Comparison of ENCODE assay signal across 8 cellular contexts in genomic region chr19:47778954-47779351, GRCh38. TPM values are rescaled to one million over a fixed set of nuclear protein-coding genes. Genes with fewer than 3 reads are reported as not detected.
DNase-seq lines count a peak whose midpoint lies in the region; FAIRE-seq and TF ChIP-seq lines count a peak whose summit lies in the region.

No MANE protein-coding gene starts in this region.

- H3K4me3 ChIP-seq in dorsolateral prefrontal cortex (peak overlapping the region; percentile 50 to 100 (median 95)), mesendoderm (ENCODE audit: low read length) (peak overlapping the region; percentile 96), tibial nerve (peak overlapping the region; percentile 88 to 99 (median 94))

- peaks cover 14% of the 10 kb centered on the region for H3K36me3 ChIP-seq in mesendoderm (ENCODE audit: control insufficient read depth, insufficient read depth, low read length)
- H3K36me3 ChIP-seq in tibial nerve: peaks cover 0 to 32% (median under 1%) of the 10 kb centered on the region in 3 donors

- intact Hi-C loops in dorsolateral prefrontal cortex (cut with DNase I): no loop called here

- H3K4me2 ChIP-seq in mesendoderm (ENCODE audit: low read length): peak overlapping the region; percentile 95

- H2BK5ac ChIP-seq in mesendoderm (ENCODE audit: low read length): peak overlapping the region; percentile 41

- TF ChIP-seq CTCF in RWPE1 (conservative IDR thresholded peaks at IDR 0.05; ENCODE audit: low read depth): no peak
- TF ChIP-seq CTCF in dorsolateral prefrontal cortex (IDR thresholded peaks at IDR 0.05 in 54 of 56, conservative IDR thresholded peaks at IDR 0.05 in 2 of 56; ENCODE audit: low read depth in 1 of 56, partially characterized antibody in 56 of 56): no peak
- TF ChIP-seq CTCF in tibial nerve (IDR thresholded peaks at IDR 0.05): no peak

- H3K27ac ChIP-seq in RWPE1 (peak overlapping the region; percentile 85), dorsolateral prefrontal cortex (peak overlapping the region; percentile 95 to 100 (median 100)), mesendoderm (ENCODE audit: low read depth, low read length) (peak overlapping the region; percentile 57), tibial nerve (peak overlapping the region; percentile 98 to 100 (median 98))

- no peak for TF ChIP-seq POLR2A in GM12892 (IDR thresholded peaks at IDR 0.05; ENCODE audit: low read depth, low read length)
- no peak for TF ChIP-seq POLR2A in tibial nerve (IDR thresholded peaks at IDR 0.05)

- peak overlapping the region; percentile 100 for H3K56ac ChIP-seq in mesendoderm (ENCODE audit: low read length)

- peak overlapping the region; percentile 90 for H3K4ac ChIP-seq in mesendoderm (ENCODE audit: low read depth, low read length)

- H3K23ac ChIP-seq in mesendoderm (ENCODE audit: low read length): no peak overlapping the region

- peaks cover 19% of the 10 kb centered on the region for H3K79me1 ChIP-seq in mesendoderm (ENCODE audit: low read length)

- H3K79me2 ChIP-seq in mesendoderm (ENCODE audit: control insufficient read depth, insufficient read depth, low read length): peaks cover 32% of the 10 kb centered on the region

- H2AK5ac ChIP-seq in mesendoderm (ENCODE audit: low read length): peak overlapping the region; percentile 32

- H3K4me1 ChIP-seq in mesendoderm (ENCODE audit: control insufficient read depth, low read depth, low read length): no peaks in the 10 kb centered on the region
- peaks cover 0 to 69% (median 39%) of the 10 kb centered on the region in 4 donors for H3K4me1 ChIP-seq in tibial nerve

- FAIRE-seq in GM12892 (lab: Jason Lieb, UNC): peak; percentile 42

- WGBS in mesendoderm (ENCODE audit: extremely low coverage, insufficient coverage, low lambda C conversion rate): no CpG with 5 or more reads among the region's 20 CpGs
- 0 to 1% methylated on average over 11 to 20 of the region's 20 CpGs for WGBS in tibial nerve, 2 donors

- DNase-seq in GM12892 (ENCODE audit: insufficient read length) (no peak), RWPE1 (ENCODE audit: low spot score) (no peak), dorsolateral prefrontal cortex (peak in 7 of 10 donors; percentile 34 to 64 (median 53)), mesendoderm (no peak), tibial nerve (ENCODE audit: low spot score in 2 of 2) (peak in 1 of 2 donors; percentile 33), H4 (ENCODE audit: low spot score) (no peak), glomerular visceral epithelial cell (ENCODE audit: extremely low spot score) (no peak), NCI-H2081 (lab: John Stamatoyannopoulos, UW) (no peak)

- H3K18ac ChIP-seq in mesendoderm (ENCODE audit: low read length): peak overlapping the region; percentile 86

- POLR2A ChIA-PET in RWPE1 (lab: Yijun Ruan, JAX; ENCODE audit: low non-redundant PET): no interaction called here

- no peaks in the 10 kb centered on the region for H3K9me3 ChIP-seq in tibial nerve

- H3K27me3 ChIP-seq in dorsolateral prefrontal cortex: no peaks in the 10 kb centered on the region
- H3K27me3 ChIP-seq in mesendoderm (ENCODE audit: insufficient read depth, low read length, poor library complexity): no peaks in the 10 kb centered on the region
- no peaks in the 10 kb centered on the region for H3K27me3 ChIP-seq in tibial nerve

- no peak overlapping the region for H2BK15ac ChIP-seq in mesendoderm (replicated peaks; ENCODE audit: low read depth)

- H4K5ac ChIP-seq in mesendoderm (ENCODE audit: low read length): no peak overlapping the region

- no peak overlapping the region for H4K8ac ChIP-seq in mesendoderm (ENCODE audit: low read depth, low read length)

- no peak for TF ChIP-seq EP300 in tibial nerve (IDR thresholded peaks at IDR 0.05)

- CTCF ChIA-PET in RWPE1 (lab: Yijun Ruan, JAX): no interaction called here

- H3K9ac ChIP-seq in mesendoderm (ENCODE audit: low read length): peak overlapping the region; percentile 99

- peak overlapping the region; percentile 14 for H2BK120ac ChIP-seq in mesendoderm (ENCODE audit: low read depth, low read length)

RNA-seq across cellular contexts. Expression of gene SELENOW, which starts 0.5 kb away (rescaled TPM):
- polyA plus RNA-seq in GM12892 (2012; ENCODE audit: missing spikeins): 45.9 TPM
- total RNA-seq in dorsolateral prefrontal cortex (100 to 1,000 TPM; 527 to 872 (median 653) TPM), tibial nerve (100 to 1,000 TPM; 495 to 841 (median 572) TPM)
- polyA plus RNA-seq in mesendoderm (2013, experiment 1 of 2): 441 TPM
- 434 TPM for polyA plus RNA-seq in mesendoderm (2013, experiment 2 of 2)
- 373 and 500 TPM in 2 replicates for total RNA-seq in H4 (2014; rRNA removed; shearing (Covaris generic))

RNA-seq across cellular contexts. Expression of gene TPRX1, which starts 25.4 kb away (rescaled TPM):
- not detected for polyA plus RNA-seq in GM12892 (2012; ENCODE audit: missing spikeins)
- not detected for total RNA-seq in dorsolateral prefrontal cortex
- polyA plus RNA-seq in mesendoderm (2013, experiment 1 of 2): 0.03 TPM
- polyA plus RNA-seq in mesendoderm (2013, experiment 2 of 2): 0.04 TPM
- total RNA-seq in tibial nerve: not detected
- total RNA-seq in H4 (2014; rRNA removed; shearing (Covaris generic)): not detected in 2 replicates

RNA-seq across cellular contexts. Expression of gene NOP53, which starts 33.6 kb away (rescaled TPM):
- polyA plus RNA-seq in GM12892 (2012; ENCODE audit: missing spikeins): 326 TPM
- total RNA-seq in dorsolateral prefrontal cortex (100 to 1,000 TPM in 112 of 120 experiments, 10 to 100 TPM in 8; 84.8 to 189 (median 120) TPM), tibial nerve (100 to 1,000 TPM; 320 to 532 (median 408) TPM)
- 291 TPM for polyA plus RNA-seq in mesendoderm (2013, experiment 1 of 2)
- 305 TPM for polyA plus RNA-seq in mesendoderm (2013, experiment 2 of 2)
- total RNA-seq in H4 (2014; rRNA removed; shearing (Covaris generic)): 52.2 and 67.8 TPM in 2 replicates

RNA-seq across cellular contexts. Expression of gene CRX, which starts 42.8 kb away (rescaled TPM):
- polyA plus RNA-seq in GM12892 (2012; ENCODE audit: missing spikeins): not detected
- total RNA-seq in dorsolateral prefrontal cortex (under 1 TPM in 9 of 120 experiments, not detected in 111; 0.10 to 0.18 (median 0.11) TPM), tibial nerve (not detected)
- not detected for polyA plus RNA-seq in mesendoderm (2013, experiment 1 of 2)
- 0.04 TPM for polyA plus RNA-seq in mesendoderm (2013, experiment 2 of 2)
- total RNA-seq in H4 (2014; rRNA removed; shearing (Covaris generic)): not detected in 2 replicates

Comparison
In these comparisons a context has a peak if more than half of its experiments do, and no peak if none do; other contexts are left out.
1. DNase-seq: peak in dorsolateral prefrontal cortex (7 of 10); none in GM12892 (single experiment), RWPE1 (single experiment), mesendoderm (single experiment), H4 (single experiment), glomerular visceral epithelial cell (single experiment) and NCI-H2081 (0 of 2).
2. Peak in every context shown above with its lines, with median percentiles within 50 percentile points of each other: H3K27ac ChIP-seq and H3K4me3 ChIP-seq.